ENCODE assay signal across 17 cellular contexts in the genomic region with DNA sequence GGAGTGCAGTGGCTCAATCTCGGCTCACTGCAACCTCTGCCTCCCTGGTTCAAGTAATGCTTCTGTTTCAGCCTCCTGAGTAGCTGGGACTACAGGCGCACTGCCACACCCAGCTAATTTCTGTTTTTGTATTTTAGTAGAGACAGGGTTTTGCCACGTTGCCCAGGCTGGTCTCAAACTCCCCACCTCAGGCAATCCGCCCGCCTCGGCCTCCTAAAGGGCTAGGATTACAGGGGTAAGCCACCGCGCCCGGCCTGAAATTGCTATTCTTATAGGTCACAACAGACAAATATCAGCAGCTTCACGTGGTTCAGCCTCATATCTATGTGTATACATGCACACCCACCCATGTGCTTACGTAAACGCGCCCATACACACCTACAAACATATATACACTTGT. TPM values are rescaled to one million over a fixed set of nuclear protein-coding genes. Genes with fewer than 3 reads are reported as not detected.
"Had no signal": no experiment of that assay in that cellular context is flagged by ENCODE, and none has a peak within 500 bp of the region (broad histone marks: within the 10 kb centered on the region; RNA-seq: fewer than 3 reads in every experiment).

No MANE protein-coding gene starts in this region.

- H3K36me3 ChIP-seq: brain microvascular endothelial cell, left ventricle myocardium inferior, right lobe of liver had no signal

- ATAC-seq: activated naive CD4-positive, alpha-beta T cell treated with anti-CD3 and anti-CD28 coated beads, Interleukin-2, amount 50 U/mL, for 72 hours; psoas muscle; right lobe of liver; stimulated activated naive CD8-positive, alpha-beta T cell treated with anti-CD3 and anti-CD28 coated beads, Interleukin-15, amount 100 ng/mL, for 72 hours had no signal

- H3K4me1 Mint-ChIP-seq: endodermal cell had no signal

- H3K27me3 Mint-ChIP-seq: dendritic cell treated with granulocyte-macrophage colony-stimulating factor and Interleukin-4, amounts not matched to agents 40 ng/mL and 50 ng/mL, for 4 days; memory B cell; stimulated activated naive CD8-positive, alpha-beta T cell treated with anti-CD3 and anti-CD28 coated beads, Interleukin-15, amount 100 ng/mL, for 72 hours had no signal

- H3K4me1 ChIP-seq: left ventricle myocardium inferior had no signal

- H3K9me3 ChIP-seq: left ventricle myocardium inferior, psoas muscle, right lobe of liver, spleen, testis had no signal

- H3K27ac ChIP-seq: brain microvascular endothelial cell, left ventricle myocardium inferior, psoas muscle, right lobe of liver, spleen, testis had no signal

- H3K9me3 Mint-ChIP-seq: activated naive CD4-positive, alpha-beta T cell treated with anti-CD3 and anti-CD28 coated beads, Interleukin-2, amount 50 U/mL, for 72 hours; dendritic cell treated with granulocyte-macrophage colony-stimulating factor and Interleukin-4, amounts not matched to agents 40 ng/mL and 50 ng/mL, for 4 days; endodermal cell; memory B cell; stimulated activated naive CD8-positive, alpha-beta T cell treated with anti-CD3 and anti-CD28 coated beads, Interleukin-15, amount 100 ng/mL, for 72 hours had no signal

- H3K27ac Mint-ChIP-seq: dendritic cell treated with granulocyte-macrophage colony-stimulating factor and Interleukin-4, amounts not matched to agents 40 ng/mL and 50 ng/mL, for 4 days; endodermal cell; memory B cell; stimulated activated naive CD8-positive, alpha-beta T cell treated with anti-CD3 and anti-CD28 coated beads, Interleukin-15, amount 100 ng/mL, for 72 hours had no signal

- H3K4me3 Mint-ChIP-seq: dendritic cell treated with granulocyte-macrophage colony-stimulating factor and Interleukin-4, amounts not matched to agents 40 ng/mL and 50 ng/mL, for 4 days; endodermal cell; memory B cell; stimulated activated naive CD8-positive, alpha-beta T cell treated with anti-CD3 and anti-CD28 coated beads, Interleukin-15, amount 100 ng/mL, for 72 hours had no signal

- H3K27me3 ChIP-seq: brain microvascular endothelial cell, right lobe of liver, spleen, testis had no signal

- DNase-seq: brain microvascular endothelial cell; cerebellar nuclear complex; endodermal cell; erythroblast; kidney; left ventricle myocardium inferior; psoas muscle; right lobe of liver; SIG-M5; spleen; stimulated activated CD4-positive, alpha-beta T cell treated with anti-CD3 and anti-CD28 coated beads, Interleukin-1b, Interleukin-23, amount 100 ng/mL, for 48 hours; stimulated activated naive CD8-positive, alpha-beta T cell treated with anti-CD3 and anti-CD28 coated beads, Interleukin-15, amount 100 ng/mL, for 72 hours; testis had no signal

- H3K4me3 ChIP-seq: left ventricle myocardium inferior, psoas muscle, right lobe of liver, spleen, testis had no signal

RNA-seq across cellular contexts. Expression of a gene that starts 23.6 kb away (rescaled TPM):
- total RNA-seq: endodermal cell had no signal
- polyA plus RNA-seq: neural cell had no signal

RNA-seq across cellular contexts. Expression of a gene that starts 32.5 kb away (rescaled TPM):
- polyA plus RNA-seq: neural cell had no signal
